In genomic region chr10:72899545-72899944, GRCh38 we compare ENCODE assay signal across 11 cellular contexts. TPM values are rescaled to one million over a fixed set of nuclear protein-coding genes. Genes with fewer than 3 reads are reported as not detected.
"Had no signal": no experiment of that assay in that cellular context is flagged by ENCODE, and none has a peak within 500 bp of the region (broad histone marks: within the 10 kb centered on the region; RNA-seq: fewer than 3 reads in every experiment).

No MANE protein-coding gene starts in this region.

- ATAC-seq: GM23338, HCT116 had no signal

- H3K9me3 ChIP-seq: HAP-1 had no signal

- H3K4me2 ChIP-seq: GM23338 had no signal

- DNase-seq: GM23248, GOT3, H7, H9, HCEC 1CT, HFFc6 had no signal

- H3K4me3 ChIP-seq: GM23248, GM23338, HAP-1 had no signal

- H3K9ac ChIP-seq: GM23248 had no signal

- H3K27ac ChIP-seq: GM23248 had no signal

- H2AFZ ChIP-seq: GM23248, GM23338 had no signal

- FAIRE-seq: H54 had no signal

- H3K36me3 ChIP-seq: HAP-1 had no signal

RNA-seq across cellular contexts. Expression of gene OIT3, which starts 6.0 kb away (rescaled TPM):
- total RNA-seq: GM23248, GM23338, H4, H9, HFFc6 had no signal
- polyA plus RNA-seq: GM23248, GM23338 had no signal

RNA-seq across cellular contexts. Expression of gene PLA2G12B, which starts 55.1 kb away (rescaled TPM):
- total RNA-seq: GM23248, GM23338, H4, H9, HFFc6 had no signal
- polyA plus RNA-seq: GM23248, GM23338 had no signal
